8 cellular contexts compared by ENCODE assay signal in the genomic region with DNA sequence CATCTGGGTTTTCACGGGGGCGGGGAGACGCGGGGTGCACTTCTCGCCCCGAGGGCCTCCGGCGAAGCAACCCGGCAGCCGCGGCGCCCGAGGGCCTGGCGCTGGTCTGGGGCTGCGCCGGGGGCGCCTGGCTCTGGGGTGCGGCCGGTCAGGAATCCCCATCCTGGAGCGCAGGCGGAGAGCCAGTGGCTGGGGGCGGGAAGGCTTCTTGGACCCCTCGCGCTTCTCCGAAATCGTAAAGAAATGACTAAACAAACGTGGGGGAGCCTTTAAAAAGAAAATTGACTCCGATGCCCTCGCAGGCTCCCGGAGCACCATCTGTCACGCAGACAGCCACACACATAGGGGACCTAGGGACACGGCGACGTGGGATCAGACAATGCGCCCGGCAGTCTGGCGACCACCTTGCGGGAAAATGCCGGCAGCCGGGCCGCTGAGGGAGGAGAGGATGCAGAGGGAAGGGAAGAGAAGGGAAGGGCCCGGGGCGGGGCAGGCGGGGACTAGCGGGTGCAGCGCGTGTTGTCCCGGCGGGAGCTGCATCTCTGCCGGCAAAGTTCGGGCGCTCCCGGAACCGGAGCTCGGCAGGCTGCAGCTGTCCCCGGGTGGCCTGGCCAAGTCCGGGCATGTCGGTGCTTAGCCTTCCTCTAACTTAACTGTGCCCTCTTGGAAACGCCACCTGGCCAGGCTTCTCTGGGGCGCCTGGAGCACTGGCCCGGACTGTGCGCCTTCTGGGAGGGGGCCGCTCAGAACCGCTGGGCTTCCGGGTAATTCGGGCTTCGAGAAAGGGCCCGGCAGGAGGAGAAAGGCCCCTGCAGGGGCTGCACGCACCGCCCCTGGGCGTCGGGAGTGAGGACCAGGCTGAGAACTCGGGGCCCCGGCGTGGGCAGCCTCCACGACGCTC. TPM values are rescaled to one million over a fixed set of nuclear protein-coding genes. Genes with fewer than 3 reads are reported as not detected.
A peak's percentile ranks its signal among the peaks of the same experiment; 100 is the strongest.
DNase-seq lines count a peak whose midpoint lies in the region; ATAC-seq, FAIRE-seq and TF ChIP-seq lines count a peak whose summit lies in the region.

No MANE protein-coding gene starts in this region.

- H2AFZ ChIP-seq in astrocyte (ENCODE audit: low read depth, low read length): peak overlapping the region; percentile 55

- no peaks in the 10 kb centered on the region for H3K36me3 Mint-ChIP-seq in astrocyte (ENCODE audit: low read depth, unreplicated experiment)

- no peak for ATAC-seq in GM21619 (IDR thresholded peaks at IDR 0.05; ENCODE audit: unreplicated experiment)
- no peak for ATAC-seq in GM19452 (IDR thresholded peaks at IDR 0.05; ENCODE audit: unreplicated experiment)

- H3K27me3 ChIP-seq in astrocyte (ENCODE audit: insufficient read depth, low read length) (peaks cover 82% of the 10 kb centered on the region), iPS-20b (ENCODE audit: insufficient read depth, low read length) (peaks cover 54% of the 10 kb centered on the region), skeletal muscle tissue (ENCODE audit: control insufficient read depth in 3 of 3, insufficient read depth in 3 of 3, low read length in 3 of 3) (peaks cover 68 to 75% (median 68%) of the 10 kb centered on the region in 3 donors)

- H3K27ac ChIP-seq in astrocyte (ENCODE audit: low read depth, low read length): no peak overlapping the region
- H3K27ac ChIP-seq in iPS-20b (ENCODE audit: low read length): no peak overlapping the region
- no peak overlapping the region for H3K27ac ChIP-seq in skeletal muscle tissue (ENCODE audit: low read depth, low read length)

- no peak for FAIRE-seq in astrocyte (lab: Jason Lieb, UNC)

- H3K9me3 ChIP-seq in astrocyte (ENCODE audit: insufficient read depth, low read depth, low read length) (no peaks in the 10 kb centered on the region), iPS-20b (ENCODE audit: insufficient read depth, low read depth, low read length) (no peaks in the 10 kb centered on the region), skeletal muscle tissue (ENCODE audit: control insufficient read depth in 3 of 3, low read length in 3 of 3) (no peaks in the 10 kb centered on the region)

- TF ChIP-seq CTCF in astrocyte (IDR thresholded peaks at IDR 0.05; ENCODE audit: insufficient read depth, low read depth, low read length): no peak

- no peak overlapping the region for H3K27ac Mint-ChIP-seq in astrocyte (ENCODE audit: unreplicated experiment)

- H3K27me3 Mint-ChIP-seq in astrocyte (ENCODE audit: low read depth, unreplicated experiment): peaks cover 38% of the 10 kb centered on the region

- H4K20me1 ChIP-seq in astrocyte (ENCODE audit: insufficient read depth, low read length): no peaks in the 10 kb centered on the region

- peak overlapping the region; percentile 79 for H3K4me3 Mint-ChIP-seq in astrocyte (ENCODE audit: unreplicated experiment)

- no peaks in the 10 kb centered on the region for H3K4me1 Mint-ChIP-seq in astrocyte (ENCODE audit: low read depth, unreplicated experiment)

- no peaks in the 10 kb centered on the region for H3K79me2 ChIP-seq in astrocyte (ENCODE audit: insufficient read depth, low read length)

- no peak overlapping the region for H3K9ac ChIP-seq in astrocyte (ENCODE audit: low read length)
- H3K9ac ChIP-seq in iPS-20b (ENCODE audit: low read depth, low read length): peak overlapping the region; percentile 73; the same call in 1 of the 2 replicates
- peak overlapping the region; percentile 10 to 54 (median 32) for H3K9ac ChIP-seq in skeletal muscle tissue (ENCODE audit: low read depth in 1 of 3, low read length in 3 of 3)

- no peak overlapping the region for H3K4me3 ChIP-seq in astrocyte (ENCODE audit: insufficient read depth, low read depth, low read length)
- peak overlapping the region; percentile 70 for H3K4me3 ChIP-seq in iPS-20b (ENCODE audit: low read length)
- H3K4me3 ChIP-seq in skeletal muscle tissue (ENCODE audit: low read length in 3 of 3): peak overlapping the region; percentile 38 to 48 (median 45)

- H3K4me1 ChIP-seq in astrocyte (ENCODE audit: insufficient read depth, low read length) (peaks cover 8% of the 10 kb centered on the region), iPS-20b (ENCODE audit: insufficient read depth, low read length) (peaks cover 2% of the 10 kb centered on the region; the same call in 1 of the 2 replicates), skeletal muscle tissue (ENCODE audit: control insufficient read depth in 3 of 3, insufficient read depth in 3 of 3, low read length in 3 of 3) (peaks cover 16 to 19% (median 16%) of the 10 kb centered on the region in 3 donors)

- DNase-seq in C1 segment of cervical spinal cord (lab: John Stamatoyannopoulos, UW) (peak in 10 of 14 donors; percentile 25 to 71 (median 40)), HK-2 (ENCODE audit: unreplicated experiment) (peak; percentile 12), astrocyte (ENCODE audit: low read depth) (no peak), cerebellar nuclear complex (lab: John Stamatoyannopoulos, UW) (no peak)

- peaks cover 8% of the 10 kb centered on the region for H3K9me3 Mint-ChIP-seq in astrocyte (ENCODE audit: unreplicated experiment)

- peak overlapping the region; percentile 74 for H3K4me2 ChIP-seq in astrocyte (ENCODE audit: low read length)

- H3K36me3 ChIP-seq in astrocyte (ENCODE audit: insufficient read depth, low read length): no peaks in the 10 kb centered on the region
- no peaks in the 10 kb centered on the region for H3K36me3 ChIP-seq in iPS-20b (ENCODE audit: insufficient read depth, low read depth, low read length)
- H3K36me3 ChIP-seq in skeletal muscle tissue (ENCODE audit: control insufficient read depth in 3 of 3, insufficient read depth in 3 of 3, low read length in 3 of 3): no peaks in the 10 kb centered on the region

RNA-seq across cellular contexts. Expression of gene NHLH2, which starts 1.9 kb away (rescaled TPM):
- 0.18 TPM in 1 of 2 replicates, not detected in the other for total RNA-seq in astrocyte
- total RNA-seq in skeletal muscle tissue: not detected

Comparison
In these comparisons a context has a peak if more than half of its experiments do, and no peak if none do; other contexts are left out.
1. DNase-seq: peak in C1 segment of cervical spinal cord (10 of 14) and HK-2 (single experiment); none in astrocyte (single experiment) and cerebellar nuclear complex (0 of 2).